In the genomic region with DNA sequence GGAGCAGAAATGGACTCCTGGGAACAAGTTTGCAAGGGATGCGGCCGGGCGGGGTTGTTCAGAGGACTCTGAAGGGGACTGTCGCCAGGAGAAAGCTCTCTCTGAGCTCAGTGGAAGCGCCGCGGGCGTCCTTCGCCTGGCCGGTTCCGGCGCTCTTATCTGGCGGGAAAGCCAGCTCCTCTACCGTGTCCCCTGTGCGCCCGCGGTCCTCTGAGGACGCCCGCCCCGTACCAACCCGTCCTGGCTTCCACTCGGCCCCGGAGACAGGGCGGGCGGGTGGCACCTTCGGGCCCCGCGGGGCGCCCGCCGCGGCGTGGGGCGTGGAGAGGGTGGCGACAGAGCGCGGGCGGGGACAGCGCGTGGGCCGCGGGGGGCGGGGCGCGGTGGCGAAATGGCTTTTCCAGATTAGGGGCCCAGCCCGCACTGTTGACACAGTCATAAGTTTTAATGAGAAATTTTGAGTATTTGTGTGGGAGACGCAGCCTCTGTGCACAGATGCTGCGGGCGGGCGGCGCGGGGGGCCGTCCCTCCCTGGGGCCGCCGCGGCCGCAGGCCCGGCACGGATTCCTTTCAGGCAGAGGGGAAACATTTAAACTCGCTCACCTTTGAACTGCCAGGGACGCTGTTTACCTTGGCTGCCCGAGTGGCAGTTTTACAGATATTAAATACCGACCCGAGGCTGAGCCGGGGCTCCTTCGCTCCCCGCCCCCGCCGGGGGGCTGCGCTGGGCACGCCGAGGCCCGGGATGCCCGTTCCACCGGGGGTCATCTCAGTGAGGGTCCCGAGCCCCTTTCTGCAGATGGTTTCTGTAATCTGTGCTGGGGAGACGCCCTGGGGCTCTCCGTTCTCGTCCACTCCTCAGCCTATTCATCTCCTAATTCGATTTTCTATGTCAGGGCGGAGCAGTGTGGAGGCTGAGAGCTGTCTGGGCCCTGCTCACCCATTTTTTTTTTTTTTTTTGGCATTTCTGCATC, we compare ENCODE assay signal across 8 cellular contexts.
DNase-seq lines count a peak whose midpoint lies in the region; ATAC-seq and TF ChIP-seq lines count a peak whose summit lies in the region.

No MANE protein-coding gene starts in this region.

- 2% methylated on average over 66 of the region's 82 CpGs for WGBS in hepatocyte (ENCODE audit: low lambda C conversion rate, missing lambda C conversion rate)

- peaks cover 5% of the 10 kb centered on the region for H3K4me1 Mint-ChIP-seq in activated T-cell treated with anti-CD3 and anti-CD28 coated beads, Interleukin-2, amount 50 U/mL, for 4 hours (ENCODE audit: low read depth)

- H3K36me3 ChIP-seq in HUES48 (ENCODE audit: control insufficient read depth, insufficient read depth, low read length), result no peaks in the 10 kb centered on the region
- H3K36me3 ChIP-seq in hepatocyte (replicated peaks; ENCODE audit: insufficient read depth, low read depth), result no peaks in the 10 kb centered on the region
- H3K36me3 ChIP-seq in skeletal muscle tissue (ENCODE audit: control insufficient read depth in 3 of 3, insufficient read depth in 3 of 3, low read length in 3 of 3), result no peaks in the 10 kb centered on the region

- H3K9me2 ChIP-seq in hepatocyte (replicated peaks; ENCODE audit: insufficient read depth), result no peaks in the 10 kb centered on the region

- TF ChIP-seq CTCF in hepatocyte (IDR thresholded peaks at IDR 0.05; ENCODE audit: poor library complexity), result no peak

- H3K36me3 Mint-ChIP-seq in activated T-cell treated with anti-CD3 and anti-CD28 coated beads, Interleukin-2, amount 50 U/mL, for 4 hours (ENCODE audit: insufficient read depth), result no peaks in the 10 kb centered on the region

- H3K79me2 ChIP-seq in hepatocyte, result no peaks in the 10 kb centered on the region

- H3K9me3 ChIP-seq in HUES48 (ENCODE audit: control insufficient read depth, insufficient read depth, low read length), result no peaks in the 10 kb centered on the region
- H3K9me3 ChIP-seq in hepatocyte (ENCODE audit: low read depth), result no peaks in the 10 kb centered on the region
- no peaks in the 10 kb centered on the region for H3K9me3 ChIP-seq in skeletal muscle tissue (ENCODE audit: control insufficient read depth in 3 of 3, low read length in 3 of 3)

- H3K9ac ChIP-seq in HUES48 (ENCODE audit: low read depth, low read length), result no peak overlapping the region
- H3K9ac ChIP-seq in skeletal muscle tissue (ENCODE audit: low read depth in 1 of 3, low read length in 3 of 3), result peak overlapping the region in 2 of 3 donors; percentile 10 to 54

- peak overlapping the region; percentile 64 for H3K4me3 Mint-ChIP-seq in activated T-cell treated with anti-CD3 and anti-CD28 coated beads, Interleukin-2, amount 50 U/mL, for 4 hours

- H3K27me3 ChIP-seq in HUES48 (ENCODE audit: control insufficient read depth, insufficient read depth, low read length) (peaks cover 82% of the 10 kb centered on the region), hepatocyte (peaks cover 51% of the 10 kb centered on the region), skeletal muscle tissue (ENCODE audit: control insufficient read depth in 3 of 3, insufficient read depth in 3 of 3, low read length in 3 of 3) (peaks cover 42 to 64% (median 52%) of the 10 kb centered on the region in 3 donors)

- no peaks in the 10 kb centered on the region for H3K9me3 Mint-ChIP-seq in activated T-cell treated with anti-CD3 and anti-CD28 coated beads, Interleukin-2, amount 50 U/mL, for 4 hours

- H3K4me1 ChIP-seq in HUES48 (ENCODE audit: control insufficient read depth, insufficient read depth, low read length) (peaks cover 2% of the 10 kb centered on the region; the same call in 1 of the 2 replicates), hepatocyte (ENCODE audit: insufficient read depth) (peaks cover 18% of the 10 kb centered on the region), skeletal muscle tissue (ENCODE audit: control insufficient read depth in 3 of 3, insufficient read depth in 3 of 3, low read length in 3 of 3) (peaks cover 0 to 7% (median 6%) of the 10 kb centered on the region in 3 donors)

- no peak overlapping the region for H3K27ac ChIP-seq in HUES48 (ENCODE audit: low read depth, low read length)
- peak overlapping the region; percentile 69 for H3K27ac ChIP-seq in hepatocyte
- H3K27ac ChIP-seq in skeletal muscle tissue (ENCODE audit: low read depth, low read length), result no peak overlapping the region

- H3K27me3 Mint-ChIP-seq in activated T-cell treated with anti-CD3 and anti-CD28 coated beads, Interleukin-2, amount 50 U/mL, for 4 hours (ENCODE audit: low read depth), result peaks cover 73% of the 10 kb centered on the region

- peak overlapping the region; percentile 99 for H3K4me2 ChIP-seq in hepatocyte

- peak overlapping the region; percentile 58 for H3K4me3 ChIP-seq in HUES48 (ENCODE audit: low read depth, low read length)
- peak overlapping the region; percentile 49 for H3K4me3 ChIP-seq in hepatocyte
- H3K4me3 ChIP-seq in skeletal muscle tissue (ENCODE audit: low read length in 3 of 3), result peak overlapping the region in 2 of 3 donors; percentile 54 to 56

- ATAC-seq in activated T-cell treated with anti-CD3 and anti-CD28 coated beads, Interleukin-2, amount 50 U/mL, for 4 hours, result peak; percentile 79 to 83
- no peak for ATAC-seq in GM21390 (IDR thresholded peaks at IDR 0.05; ENCODE audit: unreplicated experiment)

- peak overlapping the region; percentile 78 for H2AFZ ChIP-seq in hepatocyte

- H4K20me1 ChIP-seq in hepatocyte (ENCODE audit: insufficient read depth, poor library complexity, severe bottlenecking), result no peaks in the 10 kb centered on the region

- DNase-seq in CD1c-positive myeloid dendritic cell (ENCODE audit: extremely low spot score), result peak; percentile 43
- DNase-seq in activated T-cell treated with anti-CD3 and anti-CD28 coated beads, Interleukin-2, amount 50 U/mL, for 4 hours, result peak; percentile 15
- DNase-seq in hepatocyte (ENCODE audit: low spot score), result peak; percentile 55
- DNase-seq in occipital lobe (lab: John Stamatoyannopoulos, UW), result no peak
- DNase-seq in NCI-H1694 treated with DMSO at 0.1 percent for 48 hours (lab: John Stamatoyannopoulos, UW), result no peak

Comparison
In these comparisons a context has a peak if more than half of its experiments do, and no peak if none do; other contexts are left out.
1. DNase-seq: peak in CD1c-positive myeloid dendritic cell (single experiment), activated T-cell treated with anti-CD3 and anti-CD28 coated beads, Interleukin-2, amount 50 U/mL, for 4 hours (single experiment) and hepatocyte (single experiment); none in occipital lobe (single experiment) and NCI-H1694 treated with DMSO at 0.1 percent for 48 hours (single experiment).
2. Peak in every context shown above with its lines, with median percentiles within 50 percentile points of each other: H3K4me3 ChIP-seq.